8 cellular contexts compared by ENCODE assay signal in genomic region chr9:85743290-85744128, GRCh38. TPM values are rescaled to one million over a fixed set of nuclear protein-coding genes. Genes with fewer than 3 reads are reported as not detected.
DNase-seq lines count a peak whose midpoint lies in the region; ATAC-seq and TF ChIP-seq lines count a peak whose summit lies in the region.

No MANE protein-coding gene starts in this region.

- no peaks in the 10 kb centered on the region for H3K9me3 Mint-ChIP-seq in nephron progenitor cell

- TF ChIP-seq CTCF in cardiac fibroblast (IDR thresholded peaks at IDR 0.05; ENCODE audit: low read depth, low read length) = no peak
- no peak for TF ChIP-seq CTCF in nephron progenitor cell (IDR thresholded peaks at IDR 0.05)

- H3K27ac Mint-ChIP-seq in nephron progenitor cell = peak overlapping the region; percentile 59

- H3K4me3 ChIP-seq in cardiac fibroblast (replicated peaks in 1 of 2; ENCODE audit: low read depth in 2 of 2, low read length in 2 of 2) = no peak overlapping the region

- H3K27me3 Mint-ChIP-seq in nephron progenitor cell (ENCODE audit: low read depth, poor library complexity) = peaks cover 4% of the 10 kb centered on the region

- H3K36me3 Mint-ChIP-seq in nephron progenitor cell (ENCODE audit: low read depth) = no peaks in the 10 kb centered on the region

- DNase-seq in NCI-H1417 (lab: John Stamatoyannopoulos, UW) (peak; percentile 9 to 69 (median 56)), NCI-H1417 treated with DMSO at 0.1 percent for 48 hours (lab: John Stamatoyannopoulos, UW) (no peak), NCI-H510A treated with DMSO at 0.1 percent for 48 hours (lab: John Stamatoyannopoulos, UW) (peak; percentile 21), cardiac fibroblast (ENCODE audit: low read depth in 2 of 2) (peak; percentile 73 to 94), nephron progenitor cell (peak; percentile 8), COLO829 (ENCODE audit: low spot score) (no peak), dermis blood vessel endothelial cell (no peak)

- H3K4me1 Mint-ChIP-seq in nephron progenitor cell = peaks cover 36% of the 10 kb centered on the region

- H3K4me3 Mint-ChIP-seq in nephron progenitor cell = peak overlapping the region; percentile 73

- no peak for ATAC-seq in HG02852 (IDR thresholded peaks at IDR 0.05; ENCODE audit: unreplicated experiment)

RNA-seq across cellular contexts. Expression of gene AGTPBP1, which starts 1.8 kb away (rescaled TPM):
- total RNA-seq in dermis blood vessel endothelial cell = 31.6 and 34.4 TPM in 2 replicates

Comparison
In these comparisons a context has a peak if more than half of its experiments do, and no peak if none do; other contexts are left out.
1. DNase-seq: peak in NCI-H1417 (3 of 3), NCI-H510A treated with DMSO at 0.1 percent for 48 hours (single experiment), cardiac fibroblast (2 of 2) and nephron progenitor cell (single experiment); none in NCI-H1417 treated with DMSO at 0.1 percent for 48 hours (single experiment), COLO829 (single experiment) and dermis blood vessel endothelial cell (single experiment).